In genomic region chr2:238241970-238242369, GRCh38 we compare ENCODE assay signal across 1 cellular context.
TF ChIP-seq lines count a peak whose summit lies in the region.

No MANE protein-coding gene starts in this region.

TF ChIP-seq in GM23338, 12 proteins besides CTCF, POLR2A, EP300 and RAD21 (continued from another document):
- TF ChIP-seq, protein P1, sequence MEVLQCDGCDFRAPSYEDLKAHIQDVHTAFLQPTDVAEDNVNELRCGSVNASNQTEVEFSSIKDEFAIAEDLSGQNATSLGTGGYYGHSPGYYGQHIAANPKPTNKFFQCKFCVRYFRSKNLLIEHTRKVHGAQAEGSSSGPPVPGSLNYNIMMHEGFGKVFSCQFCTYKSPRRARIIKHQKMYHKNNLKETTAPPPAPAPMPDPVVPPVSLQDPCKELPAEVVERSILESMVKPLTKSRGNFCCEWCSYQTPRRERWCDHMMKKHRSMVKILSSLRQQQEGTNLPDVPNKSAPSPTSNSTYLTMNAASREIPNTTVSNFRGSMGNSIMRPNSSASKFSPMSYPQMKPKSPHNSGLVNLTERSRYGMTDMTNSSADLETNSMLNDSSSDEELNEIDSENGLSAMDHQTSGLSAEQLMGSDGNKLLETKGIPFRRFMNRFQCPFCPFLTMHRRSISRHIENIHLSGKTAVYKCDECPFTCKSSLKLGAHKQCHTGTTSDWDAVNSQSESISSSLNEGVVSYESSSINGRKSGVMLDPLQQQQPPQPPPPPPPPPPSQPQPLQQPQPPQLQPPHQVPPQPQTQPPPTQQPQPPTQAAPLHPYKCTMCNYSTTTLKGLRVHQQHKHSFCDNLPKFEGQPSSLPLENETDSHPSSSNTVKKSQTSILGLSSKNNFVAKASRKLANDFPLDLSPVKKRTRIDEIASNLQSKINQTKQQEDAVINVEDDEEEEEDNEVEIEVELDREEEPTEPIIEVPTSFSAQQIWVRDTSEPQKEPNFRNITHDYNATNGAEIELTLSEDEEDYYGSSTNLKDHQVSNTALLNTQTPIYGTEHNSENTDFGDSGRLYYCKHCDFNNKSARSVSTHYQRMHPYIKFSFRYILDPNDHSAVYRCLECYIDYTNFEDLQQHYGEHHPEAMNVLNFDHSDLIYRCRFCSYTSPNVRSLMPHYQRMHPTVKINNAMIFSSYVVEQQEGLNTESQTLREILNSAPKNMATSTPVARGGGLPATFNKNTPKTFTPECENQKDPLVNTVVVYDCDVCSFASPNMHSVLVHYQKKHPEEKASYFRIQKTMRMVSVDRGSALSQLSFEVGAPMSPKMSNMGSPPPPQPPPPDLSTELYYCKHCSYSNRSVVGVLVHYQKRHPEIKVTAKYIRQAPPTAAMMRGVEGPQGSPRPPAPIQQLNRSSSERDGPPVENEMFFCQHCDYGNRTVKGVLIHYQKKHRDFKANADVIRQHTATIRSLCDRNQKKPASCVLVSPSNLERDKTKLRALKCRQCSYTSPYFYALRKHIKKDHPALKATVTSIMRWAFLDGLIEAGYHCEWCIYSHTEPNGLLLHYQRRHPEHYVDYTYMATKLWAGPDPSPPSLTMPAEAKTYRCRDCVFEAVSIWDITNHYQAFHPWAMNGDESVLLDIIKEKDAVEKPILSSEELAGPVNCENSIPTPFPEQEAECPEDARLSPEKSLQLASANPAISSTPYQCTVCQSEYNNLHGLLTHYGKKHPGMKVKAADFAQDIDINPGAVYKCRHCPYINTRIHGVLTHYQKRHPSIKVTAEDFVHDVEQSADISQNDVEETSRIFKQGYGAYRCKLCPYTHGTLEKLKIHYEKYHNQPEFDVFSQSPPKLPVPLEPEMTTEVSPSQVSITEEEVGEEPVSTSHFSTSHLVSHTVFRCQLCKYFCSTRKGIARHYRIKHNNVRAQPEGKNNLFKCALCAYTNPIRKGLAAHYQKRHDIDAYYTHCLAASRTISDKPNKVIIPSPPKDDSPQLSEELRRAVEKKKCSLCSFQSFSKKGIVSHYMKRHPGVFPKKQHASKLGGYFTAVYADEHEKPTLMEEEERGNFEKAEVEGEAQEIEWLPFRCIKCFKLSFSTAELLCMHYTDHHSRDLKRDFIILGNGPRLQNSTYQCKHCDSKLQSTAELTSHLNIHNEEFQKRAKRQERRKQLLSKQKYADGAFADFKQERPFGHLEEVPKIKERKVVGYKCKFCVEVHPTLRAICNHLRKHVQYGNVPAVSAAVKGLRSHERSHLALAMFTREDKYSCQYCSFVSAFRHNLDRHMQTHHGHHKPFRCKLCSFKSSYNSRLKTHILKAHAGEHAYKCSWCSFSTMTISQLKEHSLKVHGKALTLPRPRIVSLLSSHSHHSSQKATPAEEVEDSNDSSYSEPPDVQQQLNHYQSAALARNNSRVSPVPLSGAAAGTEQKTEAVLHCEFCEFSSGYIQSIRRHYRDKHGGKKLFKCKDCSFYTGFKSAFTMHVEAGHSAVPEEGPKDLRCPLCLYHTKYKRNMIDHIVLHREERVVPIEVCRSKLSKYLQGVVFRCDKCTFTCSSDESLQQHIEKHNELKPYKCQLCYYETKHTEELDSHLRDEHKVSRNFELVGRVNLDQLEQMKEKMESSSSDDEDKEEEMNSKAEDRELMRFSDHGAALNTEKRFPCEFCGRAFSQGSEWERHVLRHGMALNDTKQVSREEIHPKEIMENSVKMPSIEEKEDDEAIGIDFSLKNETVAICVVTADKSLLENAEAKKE (CRISPR knock-in tag; IDR thresholded peaks at IDR 0.05): no peak
- TF ChIP-seq EZH2 (IDR thresholded peaks at IDR 0.05; ENCODE audit: low read depth, unreplicated experiment) (no peak), NANOG (IDR thresholded peaks at IDR 0.05; ENCODE audit: borderline replicate concordance) (no peak)
- TF ChIP-seq, protein P2, sequence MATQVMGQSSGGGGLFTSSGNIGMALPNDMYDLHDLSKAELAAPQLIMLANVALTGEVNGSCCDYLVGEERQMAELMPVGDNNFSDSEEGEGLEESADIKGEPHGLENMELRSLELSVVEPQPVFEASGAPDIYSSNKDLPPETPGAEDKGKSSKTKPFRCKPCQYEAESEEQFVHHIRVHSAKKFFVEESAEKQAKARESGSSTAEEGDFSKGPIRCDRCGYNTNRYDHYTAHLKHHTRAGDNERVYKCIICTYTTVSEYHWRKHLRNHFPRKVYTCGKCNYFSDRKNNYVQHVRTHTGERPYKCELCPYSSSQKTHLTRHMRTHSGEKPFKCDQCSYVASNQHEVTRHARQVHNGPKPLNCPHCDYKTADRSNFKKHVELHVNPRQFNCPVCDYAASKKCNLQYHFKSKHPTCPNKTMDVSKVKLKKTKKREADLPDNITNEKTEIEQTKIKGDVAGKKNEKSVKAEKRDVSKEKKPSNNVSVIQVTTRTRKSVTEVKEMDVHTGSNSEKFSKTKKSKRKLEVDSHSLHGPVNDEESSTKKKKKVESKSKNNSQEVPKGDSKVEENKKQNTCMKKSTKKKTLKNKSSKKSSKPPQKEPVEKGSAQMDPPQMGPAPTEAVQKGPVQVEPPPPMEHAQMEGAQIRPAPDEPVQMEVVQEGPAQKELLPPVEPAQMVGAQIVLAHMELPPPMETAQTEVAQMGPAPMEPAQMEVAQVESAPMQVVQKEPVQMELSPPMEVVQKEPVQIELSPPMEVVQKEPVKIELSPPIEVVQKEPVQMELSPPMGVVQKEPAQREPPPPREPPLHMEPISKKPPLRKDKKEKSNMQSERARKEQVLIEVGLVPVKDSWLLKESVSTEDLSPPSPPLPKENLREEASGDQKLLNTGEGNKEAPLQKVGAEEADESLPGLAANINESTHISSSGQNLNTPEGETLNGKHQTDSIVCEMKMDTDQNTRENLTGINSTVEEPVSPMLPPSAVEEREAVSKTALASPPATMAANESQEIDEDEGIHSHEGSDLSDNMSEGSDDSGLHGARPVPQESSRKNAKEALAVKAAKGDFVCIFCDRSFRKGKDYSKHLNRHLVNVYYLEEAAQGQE (IDR thresholded peaks at IDR 0.05; ENCODE audit: unreplicated experiment): no peak
